Comparison of ENCODE assay signal across 15 cellular contexts in the genomic region with DNA sequence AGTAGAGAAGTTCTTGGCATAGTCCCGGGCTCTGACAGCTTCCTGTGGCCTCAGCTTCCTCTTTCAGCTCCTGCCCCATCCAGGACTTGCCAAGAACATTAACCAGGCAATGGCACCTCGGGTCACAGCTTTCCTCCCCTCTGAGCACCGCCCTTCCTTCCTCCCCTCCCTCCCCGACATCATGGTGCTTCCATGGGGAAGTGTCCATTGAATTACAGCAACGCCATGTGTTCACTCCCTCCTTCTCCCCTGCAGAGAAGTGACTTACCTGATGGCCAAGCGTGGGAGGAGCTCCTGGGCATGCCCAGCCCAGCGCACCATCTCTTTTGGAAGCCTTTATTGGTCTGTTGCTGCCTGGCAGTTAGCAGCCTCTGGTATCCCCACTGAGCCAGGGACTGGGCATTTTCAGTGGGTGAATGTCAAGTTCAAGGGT. TPM values are rescaled to one million over a fixed set of nuclear protein-coding genes. Genes with fewer than 3 reads are reported as not detected.
DNase-seq lines count a peak whose midpoint lies in the region; ATAC-seq and TF ChIP-seq lines count a peak whose summit lies in the region.
"Had no signal": no experiment of that assay in that cellular context is flagged by ENCODE, and none has a peak within 500 bp of the region (broad histone marks: within the 10 kb centered on the region; RNA-seq: fewer than 3 reads in every experiment).

No MANE protein-coding gene starts in this region.

- ATAC-seq in HG02870 (IDR thresholded peaks at IDR 0.05; ENCODE audit: unreplicated experiment) (no peak), HG02623 (IDR thresholded peaks at IDR 0.05; ENCODE audit: unreplicated experiment) (no peak), GM19467 (IDR thresholded peaks at IDR 0.05; ENCODE audit: unreplicated experiment) (no peak)
- ATAC-seq: stimulated activated effector memory CD8-positive, alpha-beta T cell treated with anti-CD3 and anti-CD28 coated beads, Interleukin-12 subunit alpha, Interleukin-12 subunit beta, amount 100 ng/mL, for 72 hours had no signal

- DNase-seq in UCSD-AML1 (lab: John Stamatoyannopoulos, UW; ENCODE audit: unreplicated experiment) (peak; percentile 64), iPS-NIHi11 (ENCODE audit: low spot score) (peak; percentile 38), spleen (peak; percentile 82), GM19238 (ENCODE audit: insufficient read length, low spot score) (no peak)
- DNase-seq: activated CD4-positive, alpha-beta T cell treated with anti-CD3 and anti-CD28 coated beads for 4 hours; brain microvascular endothelial cell; Calu3; NCI-H1105; NCI-H510A treated with DMSO at 0.1 percent for 48 hours; SK-N-SH had no signal

- TF ChIP-seq CTCF in spleen (IDR thresholded peaks at IDR 0.05 in 8 of 11, conservative IDR thresholded peaks at IDR 0.05 in 3 of 11): no peak

- TF ChIP-seq POLR2A in spleen (IDR thresholded peaks at IDR 0.05): no peak

- TF ChIP-seq RAD21 in Ishikawa (IDR thresholded peaks at IDR 0.05; ENCODE audit: low read depth): no peak

- no peak for TF ChIP-seq EP300 in Ishikawa (IDR thresholded peaks at IDR 0.05; ENCODE audit: borderline replicate concordance)

- no peaks in the 10 kb centered on the region for H3K9me3 ChIP-seq in spleen
- H3K9me3 ChIP-seq: SK-N-SH had no signal

- H3K4me3 ChIP-seq in spleen: no peak overlapping the region

- no peaks in the 10 kb centered on the region for H3K36me3 ChIP-seq in spleen
- H3K36me3 ChIP-seq: brain microvascular endothelial cell had no signal

- H3K27ac ChIP-seq in spleen: peak overlapping the region in 5 of 8 donors; percentile 1 to 60 (median 44)
- H3K27ac ChIP-seq: brain microvascular endothelial cell had no signal

- peaks cover 0 to 24% (median 11%) of the 10 kb centered on the region in 6 donors for H3K4me1 ChIP-seq in spleen

- peaks cover 0 to 30% (median 0%) of the 10 kb centered on the region in 7 donors for H3K27me3 ChIP-seq in spleen (replicated peaks in 1 of 7)

- WGBS in spleen, 5 donors: 20 to 28% (median 27%) methylated on average over 7 of the region's 7 CpGs

- intact Hi-C loops in spleen (cut with DNase I; ENCODE audit: low total_unique reads): no loop called here

TF ChIP-seq in Ishikawa, 13 proteins besides CTCF, POLR2A, EP300 and RAD21:
- TF ChIP-seq TCF12 (IDR thresholded peaks at IDR 0.05; ENCODE audit: low read depth): no peak
- TF ChIP-seq, protein P1, sequence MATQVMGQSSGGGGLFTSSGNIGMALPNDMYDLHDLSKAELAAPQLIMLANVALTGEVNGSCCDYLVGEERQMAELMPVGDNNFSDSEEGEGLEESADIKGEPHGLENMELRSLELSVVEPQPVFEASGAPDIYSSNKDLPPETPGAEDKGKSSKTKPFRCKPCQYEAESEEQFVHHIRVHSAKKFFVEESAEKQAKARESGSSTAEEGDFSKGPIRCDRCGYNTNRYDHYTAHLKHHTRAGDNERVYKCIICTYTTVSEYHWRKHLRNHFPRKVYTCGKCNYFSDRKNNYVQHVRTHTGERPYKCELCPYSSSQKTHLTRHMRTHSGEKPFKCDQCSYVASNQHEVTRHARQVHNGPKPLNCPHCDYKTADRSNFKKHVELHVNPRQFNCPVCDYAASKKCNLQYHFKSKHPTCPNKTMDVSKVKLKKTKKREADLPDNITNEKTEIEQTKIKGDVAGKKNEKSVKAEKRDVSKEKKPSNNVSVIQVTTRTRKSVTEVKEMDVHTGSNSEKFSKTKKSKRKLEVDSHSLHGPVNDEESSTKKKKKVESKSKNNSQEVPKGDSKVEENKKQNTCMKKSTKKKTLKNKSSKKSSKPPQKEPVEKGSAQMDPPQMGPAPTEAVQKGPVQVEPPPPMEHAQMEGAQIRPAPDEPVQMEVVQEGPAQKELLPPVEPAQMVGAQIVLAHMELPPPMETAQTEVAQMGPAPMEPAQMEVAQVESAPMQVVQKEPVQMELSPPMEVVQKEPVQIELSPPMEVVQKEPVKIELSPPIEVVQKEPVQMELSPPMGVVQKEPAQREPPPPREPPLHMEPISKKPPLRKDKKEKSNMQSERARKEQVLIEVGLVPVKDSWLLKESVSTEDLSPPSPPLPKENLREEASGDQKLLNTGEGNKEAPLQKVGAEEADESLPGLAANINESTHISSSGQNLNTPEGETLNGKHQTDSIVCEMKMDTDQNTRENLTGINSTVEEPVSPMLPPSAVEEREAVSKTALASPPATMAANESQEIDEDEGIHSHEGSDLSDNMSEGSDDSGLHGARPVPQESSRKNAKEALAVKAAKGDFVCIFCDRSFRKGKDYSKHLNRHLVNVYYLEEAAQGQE (IDR thresholded peaks at IDR 0.05; ENCODE audit: low read depth): no peak
- no peak for TF ChIP-seq CEBPB (IDR thresholded peaks at IDR 0.05)
- 0 out of 2 replicates have a peak, but pooled peaks have one; percentile 52 for TF ChIP-seq EGR1 (IDR thresholded peaks at IDR 0.05)
- no peak for TF ChIP-seq TEAD4 (IDR thresholded peaks at IDR 0.05)
- no peak for TF ChIP-seq FOXM1 (IDR thresholded peaks at IDR 0.05; ENCODE audit: borderline replicate concordance, low read depth)
- TF ChIP-seq, protein P2, sequence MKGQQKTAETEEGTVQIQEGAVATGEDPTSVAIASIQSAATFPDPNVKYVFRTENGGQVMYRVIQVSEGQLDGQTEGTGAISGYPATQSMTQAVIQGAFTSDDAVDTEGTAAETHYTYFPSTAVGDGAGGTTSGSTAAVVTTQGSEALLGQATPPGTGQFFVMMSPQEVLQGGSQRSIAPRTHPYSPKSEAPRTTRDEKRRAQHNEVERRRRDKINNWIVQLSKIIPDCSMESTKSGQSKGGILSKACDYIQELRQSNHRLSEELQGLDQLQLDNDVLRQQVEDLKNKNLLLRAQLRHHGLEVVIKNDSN (IDR thresholded peaks at IDR 0.05): no peak
- TF ChIP-seq, protein P3, sequence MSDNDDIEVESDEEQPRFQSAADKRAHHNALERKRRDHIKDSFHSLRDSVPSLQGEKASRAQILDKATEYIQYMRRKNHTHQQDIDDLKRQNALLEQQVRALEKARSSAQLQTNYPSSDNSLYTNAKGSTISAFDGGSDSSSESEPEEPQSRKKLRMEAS (IDR thresholded peaks at IDR 0.05): 0 out of 2 replicates have a peak, but pooled peaks have one; percentile 37

RNA-seq across cellular contexts. Expression of a gene that starts 25.8 kb away (rescaled TPM):
- total RNA-seq in spleen: 1 to 10 TPM; 2.0 to 5.0 (median 3.9) TPM
- 1 to 10 TPM in 1 of 3 donors, under 1 TPM in 2; 0.27 to 1.2 (median 0.35) TPM for polyA plus RNA-seq in spleen
